Comparison of ENCODE assay signal across 18 cellular contexts in the genomic region with DNA sequence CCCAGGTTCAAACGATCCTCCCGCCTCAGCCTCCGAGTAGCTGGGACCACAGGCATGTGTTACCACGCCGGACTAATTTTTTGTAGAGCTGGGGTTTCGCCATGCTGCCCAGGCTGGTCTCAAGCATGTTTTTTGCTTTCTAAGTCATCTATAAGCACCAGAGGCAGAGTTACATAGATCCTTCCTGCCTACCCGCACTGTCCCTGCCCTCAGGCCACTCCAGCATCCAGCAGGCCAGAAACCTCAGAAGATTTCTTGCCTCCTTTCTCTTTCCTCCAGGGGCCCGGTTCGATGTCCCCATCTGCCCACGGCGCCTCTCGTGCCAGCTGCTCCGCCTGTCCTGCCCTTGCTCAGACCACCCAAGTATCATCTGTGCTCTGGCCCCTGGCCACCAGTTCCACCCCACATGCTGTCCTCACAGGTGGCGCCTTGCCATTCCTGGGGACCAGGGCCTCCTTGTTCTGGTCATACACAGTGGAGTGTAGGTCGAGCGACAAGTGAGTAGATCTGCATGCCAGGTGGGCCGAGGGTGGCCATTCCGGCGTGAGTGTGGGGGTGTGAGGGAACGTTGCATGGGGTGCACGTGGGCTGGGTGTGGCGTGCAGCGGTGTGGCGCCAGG. TPM values are rescaled to one million over a fixed set of nuclear protein-coding genes. Genes with fewer than 3 reads are reported as not detected.
DNase-seq lines count a peak whose midpoint lies in the region; ATAC-seq and TF ChIP-seq lines count a peak whose summit lies in the region.
"Had no signal": no experiment of that assay in that cellular context is flagged by ENCODE, and none has a peak within 500 bp of the region (broad histone marks: within the 10 kb centered on the region; RNA-seq: fewer than 3 reads in every experiment).

No MANE protein-coding gene starts in this region.

- CTCF ChIA-PET in mammary epithelial cell (lab: Charles Lee; ENCODE audit: low non-redundant PET): no interaction called here

- H3K27me3 ChIP-seq in mammary epithelial cell (ENCODE audit: insufficient read depth, low read length): no peaks in the 10 kb centered on the region
- no peaks in the 10 kb centered on the region for H3K27me3 ChIP-seq in lower lobe of right lung (ENCODE audit: low read depth)
- H3K27me3 ChIP-seq in stomach smooth muscle (ENCODE audit: control insufficient read depth in 1 of 2, insufficient read depth in 2 of 2, low read length in 2 of 2): no peaks in the 10 kb centered on the region
- H3K27me3 ChIP-seq: hepatocyte had no signal

- intact Hi-C loops in mammary epithelial cell (cut with micrococcal nuclease): no loop called here
- intact Hi-C loops in lower lobe of right lung (cut with DNase I): no loop called here

- no peaks in the 10 kb centered on the region for H3K36me3 Mint-ChIP-seq in activated naive CD8-positive, alpha-beta T cell treated with anti-CD3 and anti-CD28 coated beads, Interleukin-2, amount 50 U/mL, for 24 hours (ENCODE audit: low read depth)

- peaks cover 6% of the 10 kb centered on the region for H3K4me1 ChIP-seq in mammary epithelial cell (ENCODE audit: insufficient read depth, low read length)
- H3K4me1 ChIP-seq in lower lobe of right lung: no peaks in the 10 kb centered on the region
- H3K4me1 ChIP-seq in stomach smooth muscle (ENCODE audit: control insufficient read depth, insufficient read depth, low read length): peaks cover 8% of the 10 kb centered on the region

- H3K4me3 ChIP-seq in mammary epithelial cell (replicated peaks in 1 of 3; ENCODE audit: insufficient read depth in 1 of 3, low read depth in 2 of 3, low read length in 3 of 3): peak overlapping the region in 1 of 3 experiments; percentile 11
- peak overlapping the region; percentile 44 for H3K4me3 ChIP-seq in lower lobe of right lung
- peak overlapping the region; percentile 32 to 72 for H3K4me3 ChIP-seq in stomach smooth muscle (ENCODE audit: low read length in 2 of 2)
- H3K4me3 ChIP-seq: body of pancreas, GM12878, hepatocyte had no signal

- H3K9ac ChIP-seq in mammary epithelial cell (ENCODE audit: insufficient read depth, low read length) (no peak overlapping the region), stomach smooth muscle (ENCODE audit: low read length in 2 of 2) (no peak overlapping the region)

- BruUV-seq in mammary epithelial cell (replicated peaks; lab: Mats Ljungman, UMichigan): no TSS peak

- H3K27ac ChIP-seq in mammary epithelial cell (ENCODE audit: insufficient read depth, low read depth, low read length) (no peak overlapping the region), lower lobe of right lung (no peak overlapping the region), stomach smooth muscle (ENCODE audit: low read length) (no peak overlapping the region)
- H3K27ac ChIP-seq: body of pancreas, hepatocyte had no signal

- no peak overlapping the region for H3K4me3 Mint-ChIP-seq in activated naive CD8-positive, alpha-beta T cell treated with anti-CD3 and anti-CD28 coated beads, Interleukin-2, amount 50 U/mL, for 24 hours
- H3K4me3 Mint-ChIP-seq: activated CD4-positive, alpha-beta T cell treated with anti-CD3 and anti-CD28 coated beads, Interleukin-2, amount 10 ng/mL, durations not matched to agents 24 days and 14 days; activated T-cell treated with anti-CD3 and anti-CD28 coated beads, Interleukin-2, amount 50 U/mL, for 72 hours; CD14-positive monocyte; neural crest cell; T-helper 17 cell had no signal

- H3K9me3 ChIP-seq in mammary epithelial cell (replicated peaks; ENCODE audit: insufficient read depth, low read length): no peaks in the 10 kb centered on the region
- H3K9me3 ChIP-seq in lower lobe of right lung: no peaks in the 10 kb centered on the region
- no peaks in the 10 kb centered on the region for H3K9me3 ChIP-seq in stomach smooth muscle (ENCODE audit: control insufficient read depth in 2 of 2, low read length in 2 of 2)
- H3K9me3 ChIP-seq: body of pancreas had no signal

- H3K4me1 Mint-ChIP-seq in activated naive CD8-positive, alpha-beta T cell treated with anti-CD3 and anti-CD28 coated beads, Interleukin-2, amount 50 U/mL, for 24 hours: no peaks in the 10 kb centered on the region
- H3K4me1 Mint-ChIP-seq: activated CD4-positive, alpha-beta T cell treated with anti-CD3 and anti-CD28 coated beads, Interleukin-2, amount 10 ng/mL, durations not matched to agents 24 days and 14 days; CD14-positive monocyte; neural crest cell; T-helper 17 cell had no signal

- 40% methylated on average over 8 of the region's 24 CpGs for WGBS in mammary epithelial cell (ENCODE audit: low coverage, missing lambda C conversion rate)

- peak; percentile 15 for DNase-seq in GM20000 (ENCODE audit: low spot score)
- DNase-seq in mammary epithelial cell: no peak
- no peak for DNase-seq in lower lobe of right lung
- DNase-seq in activated naive CD8-positive, alpha-beta T cell treated with anti-CD3 and anti-CD28 coated beads, Interleukin-2, amount 50 U/mL, for 24 hours: no peak
- no peak for DNase-seq in NCI-H2227 treated with DMSO at 0.1 percent for 48 hours (lab: John Stamatoyannopoulos, UW)
- DNase-seq in NCI-H1694 (lab: John Stamatoyannopoulos, UW): no peak
- DNase-seq in NCI-H2196 (lab: John Stamatoyannopoulos, UW; ENCODE audit: unreplicated experiment): no peak
- DNase-seq: KBM-7, NCI-H524, T-helper 17 cell had no signal

- H3K79me2 ChIP-seq in mammary epithelial cell (ENCODE audit: insufficient read depth, low read length): no peaks in the 10 kb centered on the region
- H3K79me2 ChIP-seq: hepatocyte had no signal

- no peak overlapping the region for H3K27ac Mint-ChIP-seq in activated naive CD8-positive, alpha-beta T cell treated with anti-CD3 and anti-CD28 coated beads, Interleukin-2, amount 50 U/mL, for 24 hours
- H3K27ac Mint-ChIP-seq: activated CD4-positive, alpha-beta T cell treated with anti-CD3 and anti-CD28 coated beads, Interleukin-2, amount 10 ng/mL, durations not matched to agents 24 days and 14 days; activated T-cell treated with anti-CD3 and anti-CD28 coated beads, Interleukin-2, amount 50 U/mL, for 72 hours; T-helper 17 cell had no signal

- H3K9me3 Mint-ChIP-seq in activated naive CD8-positive, alpha-beta T cell treated with anti-CD3 and anti-CD28 coated beads, Interleukin-2, amount 50 U/mL, for 24 hours: no peaks in the 10 kb centered on the region
- H3K9me3 Mint-ChIP-seq: activated CD4-positive, alpha-beta T cell treated with anti-CD3 and anti-CD28 coated beads, Interleukin-2, amount 10 ng/mL, durations not matched to agents 24 days and 14 days; activated T-cell treated with anti-CD3 and anti-CD28 coated beads, Interleukin-2, amount 50 U/mL, for 72 hours; neural crest cell had no signal

- TF ChIP-seq CTCF in GM20000 (IDR thresholded peaks at IDR 0.05; ENCODE audit: extremely low read depth, missing control alignments): no peak
- no peak for TF ChIP-seq CTCF in mammary epithelial cell (conservative IDR thresholded peaks at IDR 0.05 in 1 of 2, IDR thresholded peaks at IDR 0.05 in 1 of 2; ENCODE audit: extremely low read depth in 1 of 2, insufficient read depth in 1 of 2, low read depth in 1 of 2, low read length in 2 of 2)
- TF ChIP-seq CTCF in lower lobe of right lung (IDR thresholded peaks at IDR 0.05): no peak

- peak overlapping the region; percentile 57 for H3K4me2 ChIP-seq in mammary epithelial cell (ENCODE audit: insufficient read depth, low read depth, low read length)
- H3K4me2 ChIP-seq: hepatocyte had no signal

- dilution Hi-C loops in mammary epithelial cell (cut with HindIII; ENCODE audit: low sequenced_read_pairs): no loop called here

- H4K20me1 ChIP-seq in mammary epithelial cell (ENCODE audit: insufficient read depth, low read length): no peaks in the 10 kb centered on the region

- H2AFZ ChIP-seq in mammary epithelial cell (ENCODE audit: low read depth, low read length): peak overlapping the region; percentile 74
- H2AFZ ChIP-seq: hepatocyte had no signal

- in situ Hi-C loops in mammary epithelial cell (cut with MboI; ENCODE audit: low sequenced_read_pairs in 2 of 2): no loop called here

- peak in 1 of 2 donors; percentile 23 for ATAC-seq in lower lobe of right lung
- no peak for ATAC-seq in activated naive CD8-positive, alpha-beta T cell treated with anti-CD3 and anti-CD28 coated beads, Interleukin-2, amount 50 U/mL, for 24 hours
- ATAC-seq: activated T-cell treated with anti-CD3 and anti-CD28 coated beads, Interleukin-2, amount 50 U/mL, for 72 hours; GM12878; T-helper 17 cell had no signal

- H3K27me3 Mint-ChIP-seq in activated naive CD8-positive, alpha-beta T cell treated with anti-CD3 and anti-CD28 coated beads, Interleukin-2, amount 50 U/mL, for 24 hours: peaks cover 19% of the 10 kb centered on the region

- H3K36me3 ChIP-seq in mammary epithelial cell (ENCODE audit: insufficient read depth, low read length) (no peaks in the 10 kb centered on the region), lower lobe of right lung (no peaks in the 10 kb centered on the region), stomach smooth muscle (ENCODE audit: control insufficient read depth in 2 of 2, insufficient read depth in 2 of 2, low read length in 2 of 2) (no peaks in the 10 kb centered on the region)

RNA-seq across cellular contexts. Expression of gene KLHDC8B, which starts 27.3 kb away (rescaled TPM):
- total RNA-seq in mammary epithelial cell (10 to 100 TPM; 10.9 to 25.7 TPM), lower lobe of right lung (34.8 TPM)
- polyA plus RNA-seq in mammary epithelial cell: 16.9 TPM
- 8.2 TPM for polyA minus RNA-seq in mammary epithelial cell

RNA-seq across cellular contexts. Expression of gene CCDC71, which starts 32.6 kb away (rescaled TPM):
- total RNA-seq in mammary epithelial cell (10 to 100 TPM; 22.3 to 25.7 TPM), lower lobe of right lung (23.4 TPM)
- polyA plus RNA-seq in mammary epithelial cell: 22.5 TPM
- 39.1 TPM for polyA minus RNA-seq in mammary epithelial cell
